In genomic region chr2:169798397-169798717, GRCh38 we compare ENCODE assay signal across 8 cellular contexts. TPM values are rescaled to one million over a fixed set of nuclear protein-coding genes. Genes with fewer than 3 reads are reported as not detected.
DNase-seq lines count a peak whose midpoint lies in the region; ATAC-seq and TF ChIP-seq lines count a peak whose summit lies in the region.

No MANE protein-coding gene starts in this region.

- H3K9ac ChIP-seq in smooth muscle cell (ENCODE audit: low read depth), result peak overlapping the region; percentile 82

- H3K9me3 ChIP-seq in WERI-Rb-1 (ENCODE audit: severe bottlenecking), result no peaks in the 10 kb centered on the region
- H3K9me3 ChIP-seq in right cardiac atrium (ENCODE audit: control insufficient read depth, low read length), result no peaks in the 10 kb centered on the region
- no peaks in the 10 kb centered on the region for H3K9me3 ChIP-seq in smooth muscle cell (replicated peaks; ENCODE audit: low read depth)

- DNase-seq in H7, result no peak
- no peak for DNase-seq in WERI-Rb-1
- no peak for DNase-seq in right cardiac atrium
- DNase-seq in smooth muscle cell (lab: John Stamatoyannopoulos, UW; ENCODE audit: unreplicated experiment), result no peak
- no peak for DNase-seq in NCI-H187 treated with DMSO at 0.1 percent for 48 hours (lab: John Stamatoyannopoulos, UW)
- no peak for DNase-seq in NCI-H345 treated with DMSO at 0.1 percent for 48 hours (lab: John Stamatoyannopoulos, UW; ENCODE audit: unreplicated experiment)
- no peak for DNase-seq in NCI-H1436 (lab: John Stamatoyannopoulos, UW)

- no peaks in the 10 kb centered on the region for H3F3A ChIP-seq in smooth muscle cell (ENCODE audit: low read depth)

- H3K27me3 ChIP-seq in H7 (ENCODE audit: control insufficient read depth, insufficient read depth, low read length), result no peaks in the 10 kb centered on the region
- H3K27me3 ChIP-seq in WERI-Rb-1 (ENCODE audit: insufficient read depth, low read depth, severe bottlenecking), result no peaks in the 10 kb centered on the region
- no peaks in the 10 kb centered on the region for H3K27me3 ChIP-seq in right cardiac atrium (ENCODE audit: control insufficient read depth, insufficient read depth)
- no peaks in the 10 kb centered on the region for H3K27me3 ChIP-seq in smooth muscle cell (ENCODE audit: low read depth)

- H3K4me1 ChIP-seq in right cardiac atrium (ENCODE audit: control insufficient read depth, insufficient read depth, low read length) (no peaks in the 10 kb centered on the region), smooth muscle cell (ENCODE audit: low read depth) (peaks cover 12% of the 10 kb centered on the region)

- peaks cover 1% of the 10 kb centered on the region; the same call in 1 of the 2 replicates for H3K36me3 ChIP-seq in H7 (replicated peaks; ENCODE audit: control insufficient read depth, insufficient read depth, low read length)
- peaks cover 25% of the 10 kb centered on the region for H3K36me3 ChIP-seq in WERI-Rb-1
- peaks cover 10% of the 10 kb centered on the region for H3K36me3 ChIP-seq in smooth muscle cell (ENCODE audit: low read depth)

- peak overlapping the region; percentile 82 for H3K27ac ChIP-seq in WERI-Rb-1
- H3K27ac ChIP-seq in right cardiac atrium (ENCODE audit: low read length), result peak overlapping the region; percentile 87
- peak overlapping the region; percentile 75 for H3K27ac ChIP-seq in smooth muscle cell (ENCODE audit: low read depth)

- peaks cover 20% of the 10 kb centered on the region for H4K20me1 ChIP-seq in smooth muscle cell (ENCODE audit: low read depth)

- 10% methylated on average over 4 of the region's 4 CpGs for WGBS in right cardiac atrium
- 23% methylated on average over 4 of the region's 4 CpGs for WGBS in smooth muscle cell (ENCODE audit: low lambda C conversion rate)

- peaks cover 45% of the 10 kb centered on the region for H3K79me2 ChIP-seq in smooth muscle cell (ENCODE audit: low read depth)

- ATAC-seq in right cardiac atrium, result no peak
- no peak for ATAC-seq in HG02763 (IDR thresholded peaks at IDR 0.05; ENCODE audit: unreplicated experiment)

- TF ChIP-seq CTCF in WERI-Rb-1 (IDR thresholded peaks at IDR 0.05; ENCODE audit: low read depth, low read length), result no peak
- TF ChIP-seq CTCF in smooth muscle cell (IDR thresholded peaks at IDR 0.05; ENCODE audit: borderline replicate concordance, insufficient read depth, poor library complexity, severe bottlenecking), result no peak

- peak overlapping the region; percentile 89 for H3K4me2 ChIP-seq in smooth muscle cell

- intact Hi-C loops in right cardiac atrium (cut with DNase I), result no loop called here

- H2AFZ ChIP-seq in smooth muscle cell (ENCODE audit: low read depth), result peak overlapping the region; percentile 95

- H3K4me3 ChIP-seq in H7 (ENCODE audit: insufficient read depth, low read depth, low read length) (peak overlapping the region; percentile 90), WERI-Rb-1 (ENCODE audit: low read depth, low read length) (peak overlapping the region; percentile 56), right cardiac atrium (ENCODE audit: low read length) (peak overlapping the region; percentile 81), smooth muscle cell (peak overlapping the region; percentile 97)

RNA-seq across cellular contexts. Expression of gene SSB, which starts 0.3 kb away (rescaled TPM):
- total RNA-seq in H7 (2014; rRNA removed; shearing (Covaris generic)), result 110 and 169 TPM in 2 replicates
- total RNA-seq in right cardiac atrium (10 to 100 TPM; 55.2 to 65.1 (median 59.5) TPM), smooth muscle cell (95.8 and 99.1 TPM in 2 replicates)
- polyA plus RNA-seq in right cardiac atrium (73.3 TPM), smooth muscle cell (91.5 and 132 TPM in 2 replicates)

RNA-seq across cellular contexts. Expression of gene METTL5, which starts 26.3 kb away (rescaled TPM):
- total RNA-seq in H7 (2014; rRNA removed; shearing (Covaris generic)), result 61.5 and 80.7 TPM in 2 replicates
- total RNA-seq in right cardiac atrium (10 to 100 TPM; 51.3 to 62.3 (median 58.1) TPM), smooth muscle cell (72.5 and 84.0 TPM in 2 replicates)
- polyA plus RNA-seq in right cardiac atrium (94.1 TPM), smooth muscle cell (79.8 and 80.5 TPM in 2 replicates)

RNA-seq across cellular contexts. Expression of gene UBR3, which starts 28.9 kb away (rescaled TPM):
- total RNA-seq in H7 (2014; rRNA removed; shearing (Covaris generic)), result 9.3 and 11.8 TPM in 2 replicates
- 10 to 100 TPM; 83.2 to 98.2 (median 93.6) TPM for total RNA-seq in right cardiac atrium
- 39.8 TPM for polyA plus RNA-seq in right cardiac atrium
- 28.5 and 35.1 TPM in 2 replicates for total RNA-seq in smooth muscle cell
- 7.0 and 7.6 TPM in 2 replicates for polyA plus RNA-seq in smooth muscle cell
